ENCODE assay signal across 9 cellular contexts in genomic region chr22:42939451-42939881, GRCh38.
DNase-seq lines count a peak whose midpoint lies in the region; ATAC-seq, FAIRE-seq and TF ChIP-seq lines count a peak whose summit lies in the region.
"Had no signal": no experiment of that assay in that cellular context is flagged by ENCODE, and none has a peak within 500 bp of the region (broad histone marks: within the 10 kb centered on the region; RNA-seq: fewer than 3 reads in every experiment).

No MANE protein-coding gene starts in this region.

- peak overlapping the region in 5 of 7 donors; percentile 20 to 67 (median 49) for H3K27ac Mint-ChIP-seq in CD14-positive monocyte

- TF ChIP-seq POLR2A in GM12891 (IDR thresholded peaks at IDR 0.05; ENCODE audit: low read depth, low read length) = no peak

- FAIRE-seq in GM12891 (lab: Jason Lieb, UNC) = no peak

- H3K9me3 Mint-ChIP-seq in CD14-positive monocyte = peaks cover 0 to 2% (median 0%) of the 10 kb centered on the region in 7 donors

- intact Hi-C loops in CD14-positive monocyte (cut with micrococcal nuclease) = loop anchor here in 1 of 2 donors (2.0 to 10.0 kb wide), 2 partner anchors 21 to 215 kb away; partner anchors contain the start of gene TSPO
- intact Hi-C loops in left cardiac atrium (cut with DNase I) = no loop called here

- in situ Hi-C loops in KBM-7 (cut with MboI; ENCODE audit: low pct_unique_long_range_greater_than_20kb, low sequenced_read_pairs) = no loop called here

- TF ChIP-seq CTCF in CD14-positive monocyte (IDR thresholded peaks at IDR 0.05) (no peak), VCaP (conservative IDR thresholded peaks at IDR 0.05) (no peak)

- peaks cover 36 to 53% of the 10 kb centered on the region in 2 donors for H3K36me3 Mint-ChIP-seq in CD14-positive monocyte

- H3K27ac ChIP-seq in VCaP = peak overlapping the region; percentile 64

- H3K4me1 Mint-ChIP-seq in CD14-positive monocyte = peaks cover 59% of the 10 kb centered on the region

- H3K4me3 Mint-ChIP-seq in CD14-positive monocyte = no peak overlapping the region

- peaks cover 0 to 2% (median 2%) of the 10 kb centered on the region in 3 donors for H3K27me3 Mint-ChIP-seq in CD14-positive monocyte (ENCODE audit: low read depth in 3 of 3)

- no peak for DNase-seq in CD14-positive monocyte (ENCODE audit: low spot score)
- no peak for DNase-seq in left cardiac atrium
- peak; percentile 19 for DNase-seq in renal cortical epithelial cell (ENCODE audit: low read depth)
- no peak for DNase-seq in OCI-M1 (lab: John Stamatoyannopoulos, UW)
- no peak for DNase-seq in SKM-1 (lab: John Stamatoyannopoulos, UW; ENCODE audit: unreplicated experiment)
- DNase-seq in KBM-7 = no peak
- no peak for DNase-seq in GM12891 (ENCODE audit: insufficient read length, low spot score)
- DNase-seq: MM.1S had no signal

- ATAC-seq in left cardiac atrium = peak; percentile 34 to 50

TF ChIP-seq in GM12891, 5 proteins besides CTCF, POLR2A, EP300 and RAD21:
- TF ChIP-seq TAF1 (IDR thresholded peaks at IDR 0.05; ENCODE audit: low read depth, low read length) (no peak), PAX5 (IDR thresholded peaks at IDR 0.05; ENCODE audit: insufficient read depth, low read length, severe bottlenecking) (no peak), SPI1 (IDR thresholded peaks at IDR 0.05; ENCODE audit: low read depth, low read length) (no peak), POLR2AphosphoS5 (IDR thresholded peaks at IDR 0.05; ENCODE audit: low read depth, low read length) (no peak), POU2F2 (IDR thresholded peaks at IDR 0.05; ENCODE audit: low read depth, low read length) (no peak)
